Comparison of ENCODE assay signal across 22 cellular contexts in the genomic region with DNA sequence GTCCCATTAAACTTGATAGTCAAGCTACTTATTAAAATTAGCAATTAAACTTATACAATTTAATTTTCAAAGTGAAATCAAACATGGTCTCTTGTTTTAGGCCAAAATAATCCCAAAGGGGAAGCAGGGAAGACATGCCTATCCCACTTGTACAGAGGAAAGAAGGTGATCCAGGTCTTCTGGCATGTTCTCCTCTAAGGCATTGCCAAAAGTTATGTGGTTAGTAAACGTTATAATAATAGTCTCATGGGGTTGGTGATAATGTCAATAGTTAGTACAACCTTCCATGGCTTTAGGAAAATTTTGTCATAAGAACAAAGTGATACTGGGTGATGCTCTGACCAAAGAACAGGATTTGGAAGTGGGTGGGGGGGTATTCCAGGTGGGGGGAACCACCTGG. TPM values are rescaled to one million over a fixed set of nuclear protein-coding genes. Genes with fewer than 3 reads are reported as not detected.
A peak's percentile ranks its signal among the peaks of the same experiment; 100 is the strongest.
DNase-seq lines count a peak whose midpoint lies in the region; ATAC-seq and TF ChIP-seq lines count a peak whose summit lies in the region.
"Had no signal": no experiment of that assay in that cellular context is flagged by ENCODE, and none has a peak within 500 bp of the region (broad histone marks: within the 10 kb centered on the region; RNA-seq: fewer than 3 reads in every experiment).

No MANE protein-coding gene starts in this region.

- H3K4me3 ChIP-seq in right atrium auricular region (no peak overlapping the region), esophagus (ENCODE audit: low read depth in 1 of 2, low read length in 2 of 2) (no peak overlapping the region), vagina (peak overlapping the region in 1 of 2 donors; percentile 26), right lobe of liver (no peak overlapping the region)
- H3K4me3 ChIP-seq: upper lobe of left lung had no signal

- peaks cover 4% of the 10 kb centered on the region for H3K27me3 Mint-ChIP-seq in nephron (ENCODE audit: low read depth)

- peak overlapping the region in 2 of 3 experiments; percentile 62 to 65 for H3K4me3 Mint-ChIP-seq in nephron
- H3K4me3 Mint-ChIP-seq: effector memory CD8-positive, alpha-beta T cell; memory B cell; neural crest cell; stimulated activated memory B cell treated with anti-CD40 and anti-IgM and Interleukin-4, amounts not matched to agents 10 μg/mL and 1 μg/mL and 100 μg/mL, for 72 hours had no signal

- H3K9me3 ChIP-seq in right atrium auricular region (no peaks in the 10 kb centered on the region), esophagus (ENCODE audit: control insufficient read depth in 2 of 2, insufficient read depth in 1 of 2, low read depth in 1 of 2, low read length in 1 of 2) (no peaks in the 10 kb centered on the region), vagina (no peaks in the 10 kb centered on the region), right lobe of liver (no peaks in the 10 kb centered on the region)
- H3K9me3 ChIP-seq: upper lobe of left lung had no signal

- peak overlapping the region in 2 of 3 experiments; percentile 95 to 97 for H3K27ac Mint-ChIP-seq in nephron
- H3K27ac Mint-ChIP-seq: effector memory CD8-positive, alpha-beta T cell; memory B cell; stimulated activated memory B cell treated with anti-CD40 and anti-IgM and Interleukin-4, amounts not matched to agents 10 μg/mL and 1 μg/mL and 100 μg/mL, for 72 hours had no signal

- ATAC-seq in Right ventricle myocardium superior (ENCODE audit: poor library complexity) (no peak), right lobe of liver (no peak)
- ATAC-seq: effector memory CD8-positive, alpha-beta T cell; stimulated activated memory B cell treated with anti-CD40 and anti-IgM and Interleukin-4, amounts not matched to agents 10 μg/mL and 1 μg/mL and 100 μg/mL, for 72 hours had no signal

- 9 to 12% methylated on average over 1 of the region's 1 CpG for WGBS in esophagus, 2 donors
- 14% methylated on average over 1 of the region's 1 CpG for WGBS in right lobe of liver (ENCODE audit: insufficient coverage, low coverage, low lambda C conversion rate, missing lambda C conversion rate)

- H3K9me3 Mint-ChIP-seq in nephron, result no peaks in the 10 kb centered on the region
- H3K9me3 Mint-ChIP-seq: effector memory CD8-positive, alpha-beta T cell; memory B cell; neural crest cell; stimulated activated memory B cell treated with anti-CD40 and anti-IgM and Interleukin-4, amounts not matched to agents 10 μg/mL and 1 μg/mL and 100 μg/mL, for 72 hours had no signal

- intact Hi-C loops in Right ventricle myocardium superior (cut with DNase I), result no loop called here
- intact Hi-C loops in vagina (cut with DNase I), result loop anchor here (10.0 kb wide), 1 partner anchor 48 kb away; no protein-coding TSS in a partner anchor
- intact Hi-C loops in right lobe of liver (cut with DNase I), result no loop called here

- peaks cover 79% of the 10 kb centered on the region for H3K4me1 Mint-ChIP-seq in nephron
- H3K4me1 Mint-ChIP-seq: memory B cell; stimulated activated memory B cell treated with anti-CD40 and anti-IgM and Interleukin-4, amounts not matched to agents 10 μg/mL and 1 μg/mL and 100 μg/mL, for 72 hours had no signal

- H3K36me3 ChIP-seq in right atrium auricular region, result no peaks in the 10 kb centered on the region
- H3K36me3 ChIP-seq in esophagus (ENCODE audit: control insufficient read depth in 2 of 2, insufficient read depth in 2 of 2, low read length in 1 of 2), result no peaks in the 10 kb centered on the region
- H3K36me3 ChIP-seq in vagina, result no peaks in the 10 kb centered on the region
- no peaks in the 10 kb centered on the region for H3K36me3 ChIP-seq in right lobe of liver
- H3K36me3 ChIP-seq: upper lobe of left lung had no signal

- no peak for TF ChIP-seq CTCF in right atrium auricular region (IDR thresholded peaks at IDR 0.05)
- TF ChIP-seq CTCF in nephron (IDR thresholded peaks at IDR 0.05; ENCODE audit: unreplicated experiment in 3 of 3), result no peak
- TF ChIP-seq CTCF in vagina (IDR thresholded peaks at IDR 0.05), result no peak
- no peak for TF ChIP-seq CTCF in right lobe of liver (IDR thresholded peaks at IDR 0.05)

- H3K36me3 Mint-ChIP-seq in nephron (ENCODE audit: low read depth), result no peaks in the 10 kb centered on the region
- H3K36me3 Mint-ChIP-seq: memory B cell; stimulated activated memory B cell treated with anti-CD40 and anti-IgM and Interleukin-4, amounts not matched to agents 10 μg/mL and 1 μg/mL and 100 μg/mL, for 72 hours had no signal

- H3K27ac ChIP-seq in right atrium auricular region (peak overlapping the region; percentile 74 to 75), esophagus (ENCODE audit: low read depth in 2 of 2, low read length in 1 of 2) (peak overlapping the region; percentile 50 to 64), vagina (peak overlapping the region; percentile 17), right lobe of liver (no peak overlapping the region)
- H3K27ac ChIP-seq: C4-2B, upper lobe of left lung had no signal

- H3K27me3 ChIP-seq in right atrium auricular region (no peaks in the 10 kb centered on the region), esophagus (ENCODE audit: control insufficient read depth in 1 of 2, insufficient read depth in 2 of 2, low read length in 2 of 2) (no peaks in the 10 kb centered on the region), vagina (no peaks in the 10 kb centered on the region), right lobe of liver (no peaks in the 10 kb centered on the region)
- H3K27me3 ChIP-seq: upper lobe of left lung had no signal

- TF ChIP-seq POLR2A in vagina (IDR thresholded peaks at IDR 0.05) (no peak), right lobe of liver (IDR thresholded peaks at IDR 0.05) (no peak)

- DNase-seq in right atrium auricular region (ENCODE audit: low spot score) (no peak), Right ventricle myocardium superior (no peak), vagina (ENCODE audit: extremely low spot score in 2 of 2) (no peak), C1 segment of cervical spinal cord (lab: John Stamatoyannopoulos, UW) (no peak), right lobe of liver (no peak), NCI-H345 treated with DMSO at 0.1 percent for 48 hours (lab: John Stamatoyannopoulos, UW; ENCODE audit: unreplicated experiment) (no peak)
- DNase-seq: activated CD4-positive, alpha-beta T cell treated with anti-CD3 and anti-CD28 coated beads, Interleukin-2, amount 50 U/mL, for 48 hours; activated naive CD4-positive, alpha-beta T cell; activated T-cell treated with anti-CD3 and anti-CD28 coated beads for 4 hours; anterior cingulate cortex; effector memory CD8-positive, alpha-beta T cell; GDM1; hypothalamus; NCI-H748 treated with DMSO at 0.1 percent for 48 hours had no signal

- peaks cover 0 to 79% of the 10 kb centered on the region in 2 donors for H3K4me1 ChIP-seq in right atrium auricular region
- H3K4me1 ChIP-seq in esophagus (ENCODE audit: control insufficient read depth in 2 of 2, insufficient read depth in 2 of 2, low read length in 1 of 2), result peaks cover 2 to 9% of the 10 kb centered on the region in 2 donors
- H3K4me1 ChIP-seq in vagina, result peaks cover 80% of the 10 kb centered on the region
- H3K4me1 ChIP-seq in right lobe of liver, result no peaks in the 10 kb centered on the region

RNA-seq across cellular contexts. Expression of a gene that starts 52.8 kb away (rescaled TPM):
- total RNA-seq in right atrium auricular region, result 10 to 100 TPM; 21.8 to 28.5 TPM
- total RNA-seq in Right ventricle myocardium superior, result 0.43 TPM
- 1 to 10 TPM; 1.7 to 3.6 TPM for polyA plus RNA-seq in esophagus
- total RNA-seq in vagina, result 22.3 TPM
- total RNA-seq in right lobe of liver, result 1 to 10 TPM in 2 of 6 experiments, under 1 TPM in 3, not detected in 1; 0.12 to 1.2 (median 0.49) TPM
- total RNA-seq: A172 had no signal

Comparison
In these comparisons a context has a peak if more than half of its experiments do, and no peak if none do; other contexts are left out.
1. RNA of a gene that starts 52.8 kb away (total RNA-seq): 21.8 to 28.5 TPM in right atrium auricular region and 22.3 TPM in vagina (single experiment); 0.12 to 1.2 TPM in right lobe of liver and 0.43 TPM in Right ventricle myocardium superior (single experiment); every median in the first group is over 10 times any median in the second.
2. H3K27ac ChIP-seq: peak in right atrium auricular region (2 of 2), esophagus (2 of 2) and vagina (single experiment); none in right lobe of liver (0 of 3).